25 cellular contexts compared by ENCODE assay signal in the genomic region with DNA sequence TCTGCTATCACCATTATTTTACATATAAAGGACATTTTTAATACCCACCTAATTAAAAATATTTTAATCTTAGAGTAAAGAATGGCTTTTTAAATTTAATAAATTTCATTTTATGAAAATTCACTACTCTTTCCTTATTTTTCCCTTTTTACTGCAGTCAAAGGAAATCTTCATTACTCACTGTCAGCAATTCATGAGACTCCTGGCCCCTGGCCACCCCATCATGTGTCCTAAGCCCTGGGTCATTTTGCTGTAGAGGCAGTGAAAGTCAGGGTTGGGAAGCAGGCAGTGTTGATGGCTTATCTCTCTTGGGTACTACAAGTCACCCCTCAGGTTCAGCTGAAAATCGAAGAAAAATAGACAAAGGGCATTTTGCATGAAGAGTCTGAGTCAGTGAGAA.
"Had no signal": no experiment of that assay in that cellular context is flagged by ENCODE, and none has a peak within 500 bp of the region (broad histone marks: within the 10 kb centered on the region; RNA-seq: fewer than 3 reads in every experiment).

No MANE protein-coding gene starts in this region.

- ATAC-seq: effector memory CD8-positive, alpha-beta T cell; left lung; lower lobe of right lung; natural killer cell; upper lobe of right lung had no signal

- DNase-seq: cerebellar nuclear complex; cortex of kidney; effector memory CD8-positive, alpha-beta T cell; erythroblast; esophagus squamous epithelium; foreskin melanocyte; glutamatergic neuron; kidney; left lung; lower lobe of right lung; natural killer cell; occipital lobe; ovary; posterior cingulate gyrus; retina; right lobe of liver; small intestine; stimulated activated CD4-positive, alpha-beta T cell treated with anti-CD3 and anti-CD28 coated beads, Interleukin-1b, Interleukin-23, amount 100 ng/mL, for 48 hours; stimulated activated CD4-positive, alpha-beta T cell treated with anti-CD3 and anti-CD28 coated beads, Interleukin-4, amount 100 ng/mL, for 1 hour; stimulated activated CD8-positive, alpha-beta memory T cell treated with anti-CD3 and anti-CD28 coated beads, Interleukin-4, amount 100 ng/mL, for 48 hours; stimulated activated naive CD4-positive, alpha-beta T cell; stomach; transverse colon; upper lobe of right lung; uterus had no signal

- H3K27ac ChIP-seq: esophagus squamous epithelium, left lung, lower lobe of right lung, ovary, right lobe of liver, stomach, transverse colon, upper lobe of right lung, uterus had no signal

- H3K9me3 ChIP-seq: esophagus squamous epithelium, left lung, lower lobe of right lung, ovary, right lobe of liver, stomach, transverse colon, upper lobe of right lung, uterus had no signal

- H3K27me3 ChIP-seq: left lung, ovary, right lobe of liver, upper lobe of right lung, uterus had no signal

- H3K4me1 ChIP-seq: esophagus squamous epithelium, left lung, lower lobe of right lung, right lobe of liver, stomach, transverse colon, upper lobe of right lung, uterus had no signal

- H3K36me3 ChIP-seq: esophagus squamous epithelium, left lung, lower lobe of right lung, ovary, right lobe of liver, stomach, transverse colon, upper lobe of right lung, uterus had no signal

- H3K4me3 ChIP-seq: esophagus squamous epithelium, left lung, lower lobe of right lung, ovary, right lobe of liver, stomach, transverse colon, upper lobe of right lung, uterus had no signal
